Comparison of ENCODE assay signal across 11 cellular contexts in the genomic region with DNA sequence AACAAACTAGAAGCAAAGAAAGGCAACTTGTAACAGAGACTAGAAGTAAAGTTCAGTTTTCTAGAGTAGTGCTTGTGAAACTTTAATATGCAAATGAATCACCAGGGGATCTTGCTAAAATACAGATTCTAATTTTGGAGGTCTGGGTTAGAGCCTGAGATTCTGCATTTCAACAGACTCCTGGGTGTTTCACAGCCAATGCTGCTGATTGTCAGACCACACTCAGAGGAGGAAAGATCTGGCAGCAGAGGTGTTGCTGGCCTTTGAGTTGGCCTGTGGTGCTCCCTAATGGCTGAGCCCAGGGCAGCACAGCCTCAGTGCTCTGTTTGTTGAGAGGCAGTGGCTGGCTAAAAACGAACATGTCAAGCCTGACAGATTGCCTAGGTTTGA. TPM values are rescaled to one million over a fixed set of nuclear protein-coding genes. Genes with fewer than 3 reads are reported as not detected.
DNase-seq lines count a peak whose midpoint lies in the region; ATAC-seq and TF ChIP-seq lines count a peak whose summit lies in the region.
"Had no signal": no experiment of that assay in that cellular context is flagged by ENCODE, and none has a peak within 500 bp of the region (broad histone marks: within the 10 kb centered on the region; RNA-seq: fewer than 3 reads in every experiment).

No MANE protein-coding gene starts in this region.

- peaks cover 9% of the 10 kb centered on the region for H3K36me3 ChIP-seq in iPS-20b (ENCODE audit: insufficient read depth, low read depth, low read length)

- H3K9ac ChIP-seq in iPS-20b (ENCODE audit: low read depth, low read length), result no peak overlapping the region

- TF ChIP-seq CTCF in GM10248 (IDR thresholded peaks at IDR 0.05; ENCODE audit: control extremely low read depth, extremely low read depth, low read depth, missing control alignments), result peak; percentile 62

- DNase-seq in GM10248 (ENCODE audit: extremely low spot score) (peak; percentile 65), NAMALWA (ENCODE audit: low spot score) (peak; percentile 20), occipital lobe (lab: John Stamatoyannopoulos, UW) (no peak), NCI-H69 (lab: John Stamatoyannopoulos, UW) (no peak)
- DNase-seq: AML-193; KBM-7; stimulated activated CD4-positive, alpha-beta T cell treated with anti-CD3 and anti-CD28 coated beads, Interleukin-1b, Interleukin-23, amount 100 ng/mL, for 48 hours had no signal

- H3K9me3 ChIP-seq in iPS-20b (ENCODE audit: insufficient read depth, low read depth, low read length), result no peaks in the 10 kb centered on the region

- peaks cover 13% of the 10 kb centered on the region for H3K27me3 ChIP-seq in iPS-20b (ENCODE audit: insufficient read depth, low read length)

- H3K4me1 ChIP-seq in iPS-20b (ENCODE audit: insufficient read depth, low read length), result peaks cover 43% of the 10 kb centered on the region

- H3K27ac ChIP-seq in iPS-20b (ENCODE audit: low read length), result no peak overlapping the region

- peak overlapping the region; percentile 31; the same call in 1 of the 2 replicates for H3K4me3 ChIP-seq in iPS-20b (ENCODE audit: low read length)

- ATAC-seq in GM21526 (IDR thresholded peaks at IDR 0.05; ENCODE audit: low FRiP score, unreplicated experiment) (peak; percentile 47), GM21423 (IDR thresholded peaks at IDR 0.05; ENCODE audit: unreplicated experiment) (no peak), GM18870 (IDR thresholded peaks at IDR 0.05; ENCODE audit: unreplicated experiment) (no peak)

- CTCF ChIA-PET in GM10248 (lab: Yijun Ruan, JAX), result interaction anchor here (1.1 to 1.8 kb wide), 5 partner anchors 10 to 90 kb away, joined by 3 to 10 read pairs (median 3); no protein-coding TSS in a partner anchor

- POLR2A ChIA-PET in GM10248 (lab: Yijun Ruan, JAX), result no interaction called here

RNA-seq across cellular contexts. Expression of gene CRY2, which starts 5.4 kb away (rescaled TPM):
- 46.5 TPM for total RNA-seq in occipital lobe

RNA-seq across cellular contexts. Expression of gene MAPK8IP1, which starts 32.7 kb away (rescaled TPM):
- 74.7 TPM for total RNA-seq in occipital lobe

RNA-seq across cellular contexts. Expression of gene SLC35C1, which starts 47.8 kb away (rescaled TPM):
- total RNA-seq in occipital lobe, result 5.3 TPM

RNA-seq across cellular contexts. Expression of gene FREY1, which starts 54.4 kb away (rescaled TPM):
- 1.4 TPM for total RNA-seq in occipital lobe

Comparison
In these comparisons a context has a peak if more than half of its experiments do, and no peak if none do; other contexts are left out.
1. DNase-seq: peak in GM10248 (single experiment) and NAMALWA (single experiment); none in occipital lobe (single experiment) and NCI-H69 (single experiment).